In genomic region chr17:9383828-9384227, GRCh38 we compare ENCODE assay signal across 23 cellular contexts.
"Had no signal": no experiment of that assay in that cellular context is flagged by ENCODE, and none has a peak within 500 bp of the region (broad histone marks: within the 10 kb centered on the region; RNA-seq: fewer than 3 reads in every experiment).

No MANE protein-coding gene starts in this region.

- H3K27me3 ChIP-seq: heart left ventricle, neutrophil, spleen, testis, tibial nerve had no signal

- H3K4me1 ChIP-seq: testis had no signal

- H3K9me3 ChIP-seq: heart left ventricle, neutrophil, spleen, testis, tibial nerve had no signal

- H3K4me3 ChIP-seq: coronary artery, heart left ventricle, spleen, testis, tibial nerve had no signal

- H3K27ac Mint-ChIP-seq: endodermal cell; naive thymus-derived CD4-positive, alpha-beta T cell; stimulated activated memory B cell treated with anti-CD40 and anti-IgM and Interleukin-4, amounts not matched to agents 10 μg/mL and 1 μg/mL and 100 μg/mL, for 72 hours; stimulated activated naive CD8-positive, alpha-beta T cell treated with anti-CD3 and anti-CD28 coated beads, Interleukin-15, amount 100 ng/mL, for 72 hours had no signal

- H3K27me3 Mint-ChIP-seq: naive thymus-derived CD4-positive, alpha-beta T cell; stimulated activated memory B cell treated with anti-CD40 and anti-IgM and Interleukin-4, amounts not matched to agents 10 μg/mL and 1 μg/mL and 100 μg/mL, for 72 hours; stimulated activated naive CD8-positive, alpha-beta T cell treated with anti-CD3 and anti-CD28 coated beads, Interleukin-15, amount 100 ng/mL, for 72 hours had no signal

- H3K4me3 Mint-ChIP-seq: endodermal cell; naive thymus-derived CD4-positive, alpha-beta T cell; stimulated activated memory B cell treated with anti-CD40 and anti-IgM and Interleukin-4, amounts not matched to agents 10 μg/mL and 1 μg/mL and 100 μg/mL, for 72 hours; stimulated activated naive CD8-positive, alpha-beta T cell treated with anti-CD3 and anti-CD28 coated beads, Interleukin-15, amount 100 ng/mL, for 72 hours had no signal

- DNase-seq: effector CD4-positive, alpha-beta T cell; endodermal cell; erythroblast; foreskin melanocyte; heart left ventricle; hippocampal formation; kidney glomerular epithelial cell; mesendoderm; naive thymus-derived CD4-positive, alpha-beta T cell; posterior cingulate gyrus; spleen; stimulated activated CD4-positive, alpha-beta T cell treated with anti-CD3 and anti-CD28 coated beads, Interleukin-15, amount 100 ng/mL, for 24 hours; stimulated activated CD4-positive, alpha-beta T cell treated with anti-CD3 and anti-CD28 coated beads, Interleukin-1b, Interleukin-23, amount 100 ng/mL, for 48 hours; stimulated activated CD4-positive, alpha-beta T cell treated with anti-CD3 and anti-CD28 coated beads, Interleukin-4, amount 100 ng/mL, for 24 hours; stimulated activated naive CD8-positive, alpha-beta T cell treated with anti-CD3 and anti-CD28 coated beads, Interleukin-15, amount 100 ng/mL, for 72 hours; testis had no signal

- H3K9me3 Mint-ChIP-seq: endodermal cell; stimulated activated memory B cell treated with anti-CD40 and anti-IgM and Interleukin-4, amounts not matched to agents 10 μg/mL and 1 μg/mL and 100 μg/mL, for 72 hours; stimulated activated naive CD8-positive, alpha-beta T cell treated with anti-CD3 and anti-CD28 coated beads, Interleukin-15, amount 100 ng/mL, for 72 hours had no signal

- FAIRE-seq: endothelial cell of umbilical vein, islet of Langerhans had no signal

- H3K36me3 ChIP-seq: neutrophil, tibial nerve had no signal

- ATAC-seq: heart left ventricle; naive thymus-derived CD4-positive, alpha-beta T cell; sciatic nerve; stimulated activated memory B cell treated with anti-CD40 and anti-IgM and Interleukin-4, amounts not matched to agents 10 μg/mL and 1 μg/mL and 100 μg/mL, for 72 hours; stimulated activated naive CD8-positive, alpha-beta T cell treated with anti-CD3 and anti-CD28 coated beads, Interleukin-15, amount 100 ng/mL, for 72 hours had no signal
